ENCODE assay signal across 26 cellular contexts in the genomic region with DNA sequence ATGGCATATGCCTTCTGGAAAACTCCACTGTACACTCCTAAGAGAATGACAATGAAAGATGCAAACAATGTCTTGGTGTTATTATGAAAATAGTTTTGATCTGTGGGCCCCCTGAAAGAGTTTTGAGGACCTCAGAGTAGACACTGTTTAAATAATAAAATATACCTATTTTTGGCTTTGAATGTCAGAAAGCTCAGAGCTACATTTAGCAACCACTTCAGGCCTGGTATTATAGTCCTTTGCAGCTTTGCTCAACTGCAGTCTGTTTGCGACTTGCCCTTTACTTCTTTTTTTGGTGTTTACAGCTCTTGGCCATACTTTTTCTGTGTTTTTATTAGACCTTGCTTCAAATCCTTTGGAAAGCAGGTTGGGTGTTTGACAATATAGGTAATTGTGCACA. TPM values are rescaled to one million over a fixed set of nuclear protein-coding genes. Genes with fewer than 3 reads are reported as not detected.
"Had no signal": no experiment of that assay in that cellular context is flagged by ENCODE, and none has a peak within 500 bp of the region (broad histone marks: within the 10 kb centered on the region; RNA-seq: fewer than 3 reads in every experiment).

No MANE protein-coding gene starts in this region.

- H3K4me3 ChIP-seq: breast epithelium, MG63, SJSA1 had no signal

- H3K36me3 ChIP-seq: breast epithelium, MG63, SJSA1 had no signal

- H3K27me3 ChIP-seq: breast epithelium, MG63, SJSA1 had no signal

- DNase-seq: activated CD4-positive, alpha-beta T cell treated with anti-CD3 and anti-CD28 coated beads for 1 hour; activated CD4-positive, alpha-beta T cell treated with anti-CD3 and anti-CD28 coated beads, Interleukin-2, amount 10 ng/mL, durations not matched to agents 24 days and 14 days; activated CD4-positive, alpha-beta T cell treated with anti-CD3 and anti-CD28 coated beads, Interleukin-2, amount 50 U/mL, for 48 hours; activated CD8-positive, alpha-beta memory T cell treated with anti-CD3 and anti-CD28 coated beads, Interleukin-2, amount 10 ng/mL, durations not matched to agents 7 days and 5 days; activated effector memory CD4-positive, alpha-beta T cell treated with Interleukin-2 at 50 U/mL for 16 hours; activated naive CD4-positive, alpha-beta T cell; activated T-cell treated with anti-CD3 and anti-CD28 coated beads, Interleukin-2, amount 50 U/mL, for 24 hours; aorta; central memory CD4-positive, alpha-beta T cell; KBM-7; MG63; MV-4-11; NCI-H2029; NCI-H2107; NCI-H2171 treated with DMSO at 0.1 percent for 48 hours; NCI-H226; NK-92 treated with Interleukin-12 subunit alpha and Interleukin-12 subunit beta, amount 100 ng/mL, for 24 hours; PC-3; SHP77; T-helper 17 cell; T-helper 9 cell had no signal

- ATAC-seq: activated CD8-positive, alpha-beta memory T cell treated with anti-CD3 and anti-CD28 coated beads, Interleukin-2, amount 10 ng/mL, durations not matched to agents 7 days and 5 days; PC-3; WTC11 had no signal

- H3K9me3 ChIP-seq: breast epithelium, MG63, SJSA1 had no signal

- H3K4me1 ChIP-seq: breast epithelium had no signal

- H3K27ac ChIP-seq: breast epithelium, SJSA1 had no signal

RNA-seq across cellular contexts. Expression of gene UBE2L5, which starts 5.8 kb away (rescaled TPM):
- total RNA-seq: activated CD4-positive, alpha-beta T cell treated with anti-CD3 and anti-CD28 coated beads, Interleukin-2, amount 10 ng/mL, durations not matched to agents 24 days and 14 days; activated CD8-positive, alpha-beta memory T cell treated with anti-CD3 and anti-CD28 coated beads, Interleukin-2, amount 10 ng/mL, durations not matched to agents 7 days and 5 days; activated T-helper 1 cell treated with anti-CD3 and anti-CD28 coated beads, Interleukin-12 subunit alpha, Interleukin-12 subunit beta, Interleukin-2, Interleukin-4 antibody, amounts not matched to agents 30 ng/mL and 10 ng/mL and 1 ng/mL, durations not matched to agents 14 hours and 24 hours and 36 hours; NCI-H460; PC-3; SJSA1; T-helper 17 cell had no signal
